ENCODE assay signal across 10 cellular contexts in the genomic region with DNA sequence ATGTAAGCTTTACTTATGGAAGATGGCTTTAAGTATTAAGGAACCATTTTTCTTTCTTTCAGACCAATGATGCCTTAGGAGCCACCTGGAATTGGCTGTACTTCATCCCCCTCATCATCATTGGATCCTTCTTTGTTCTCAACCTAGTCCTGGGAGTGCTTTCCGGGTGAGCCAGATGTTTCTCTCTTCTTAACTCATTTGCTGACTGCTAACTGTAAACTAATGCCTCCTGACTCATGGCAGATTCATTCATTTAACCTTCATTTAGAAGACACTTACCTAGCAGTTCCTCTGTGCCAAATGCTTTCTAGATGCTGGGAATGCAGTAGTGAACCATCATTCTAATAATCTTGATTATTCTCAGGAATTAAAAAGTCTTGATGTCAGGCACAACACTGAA.
"Had no signal": no experiment of that assay in that cellular context is flagged by ENCODE, and none has a peak within 500 bp of the region (broad histone marks: within the 10 kb centered on the region; RNA-seq: fewer than 3 reads in every experiment).

No MANE protein-coding gene starts in this region.

- H3K27ac ChIP-seq: GM23248, HL-60 had no signal

- DNase-seq: GM23248, GOT3, H7, HFFc6, IMR-90, KG1 had no signal

- ATAC-seq: HCT116, K562 had no signal

- H3K4me3 ChIP-seq: GM23248, HAP-1, K562 had no signal

- H3K4me1 ChIP-seq: HAP-1 had no signal
